21 cellular contexts compared by ENCODE assay signal in genomic region chr10:74575191-74575720, GRCh38.
A peak's percentile ranks its signal among the peaks of the same experiment; 100 is the strongest.
DNase-seq lines count a peak whose midpoint lies in the region; ATAC-seq, FAIRE-seq and TF ChIP-seq lines count a peak whose summit lies in the region.
"Had no signal": no experiment of that assay in that cellular context is flagged by ENCODE, and none has a peak within 500 bp of the region (broad histone marks: within the 10 kb centered on the region; RNA-seq: fewer than 3 reads in every experiment).

No MANE protein-coding gene starts in this region.

- H3K9ac ChIP-seq in Karpas-422 (ENCODE audit: low read length) (no peak overlapping the region), GM12878 (ENCODE audit: control insufficient read depth, insufficient read depth, low read length) (no peak overlapping the region)
- H3K9ac ChIP-seq: BLaER1 had no signal

- H3K36me3 Mint-ChIP-seq in GM23338 (ENCODE audit: low read depth), result peaks cover 40% of the 10 kb centered on the region
- no peaks in the 10 kb centered on the region for H3K36me3 Mint-ChIP-seq in Calu3 (ENCODE audit: insufficient read depth, unreplicated experiment)

- 95% methylated on average over 3 of the region's 3 CpGs for WGBS in GM12878 (ENCODE audit: insufficient coverage, insufficient replicate concordance, low lambda C conversion rate, missing lambda C conversion rate)

- no peak for FAIRE-seq in GM12878 (lab: Jason Lieb, UNC)
- FAIRE-seq: A549, GM12891 had no signal

- H3K4me1 ChIP-seq in GM23338 (ENCODE audit: insufficient read depth) (peaks cover 13% of the 10 kb centered on the region), Karpas-422 (ENCODE audit: low read length) (0 out of 2 replicates have a peak, but pooled peaks cover 2% of the 10 kb centered on the region), GM12878 (ENCODE audit: control insufficient read depth, insufficient read depth, low read length) (no peaks in the 10 kb centered on the region), right atrium auricular region (no peaks in the 10 kb centered on the region)
- H3K4me1 ChIP-seq: A549, BLaER1 had no signal

- H3K9me3 ChIP-seq in Karpas-422 (ENCODE audit: low read length), result no peaks in the 10 kb centered on the region
- peaks cover 3% of the 10 kb centered on the region; the same call in 2 of the 3 replicates for H3K9me3 ChIP-seq in GM12878 (replicated peaks; ENCODE audit: control insufficient read depth, insufficient read depth, low read length)
- no peaks in the 10 kb centered on the region for H3K9me3 ChIP-seq in right atrium auricular region
- H3K9me3 ChIP-seq: A549 had no signal

- DNase-seq in GM23338 (ENCODE audit: low spot score) (peak; percentile 45), Karpas-422 (no peak), GM12878 (ENCODE audit: low read depth, low spot score) (no peak), iPS-NIHi11 (ENCODE audit: low spot score) (peak; percentile 26), Calu3 (no peak), foreskin fibroblast (no peak), right atrium auricular region (ENCODE audit: low spot score) (no peak)
- DNase-seq: CD4-positive, alpha-beta memory T cell; IMR-90; NCI-H1436; NCI-H1930; NCI-H226; NCI-H524; NCI-H82; PC-3 had no signal

- H4K20me1 ChIP-seq in GM23338 (replicated peaks; ENCODE audit: insufficient read depth), result no peaks in the 10 kb centered on the region
- H4K20me1 ChIP-seq in Karpas-422 (ENCODE audit: insufficient read depth, low read depth, low read length), result no peaks in the 10 kb centered on the region
- H4K20me1 ChIP-seq in GM12878 (ENCODE audit: control insufficient read depth, insufficient read depth), result no peaks in the 10 kb centered on the region
- H4K20me1 ChIP-seq: BLaER1 had no signal

- no peak for TF ChIP-seq POLR2A in GM12878 (IDR thresholded peaks at IDR 0.05; ENCODE audit: low read depth, low read length)

- ATAC-seq in GM23338, result peak; percentile 95
- no peak for ATAC-seq in GM12878
- no peak for ATAC-seq in GM18867 (IDR thresholded peaks at IDR 0.05; ENCODE audit: unreplicated experiment)
- ATAC-seq: A549, HCT116, PC-3 had no signal

- CTCF ChIA-PET in GM12878 (lab: Yijun Ruan, JAX) (no interaction called here), Calu3 (lab: Charles Lee) (interaction anchor here (0.6 kb wide), 1 partner anchor 74 kb away, joined by 8 read pairs; no protein-coding TSS in a partner anchor)

- RAD21 ChIA-PET in GM12878 (lab: Charles Lee; ENCODE audit: unreplicated experiment), result no interaction called here

- H2AFZ ChIP-seq in GM23338 (no peak overlapping the region), Karpas-422 (ENCODE audit: low read length) (no peak overlapping the region), GM12878 (ENCODE audit: control insufficient read depth, low read depth, low read length) (no peak overlapping the region)

- H3K9me3 Mint-ChIP-seq in GM23338 (peaks cover 47% of the 10 kb centered on the region), Calu3 (ENCODE audit: low read depth, unreplicated experiment) (peaks cover 3% of the 10 kb centered on the region)

- no peak for TF ChIP-seq EP300 in GM12878 (IDR thresholded peaks at IDR 0.05; ENCODE audit: borderline replicate concordance in 1 of 2, control insufficient read depth in 1 of 2, low read depth in 2 of 2, low read length in 2 of 2)

- TSS peak; percentile 15 for BruUV-seq in GM12878 (replicated peaks; lab: Mats Ljungman, UMichigan)
- BruUV-seq in Calu3 (replicated peaks; lab: Mats Ljungman, UMichigan), result no TSS peak

- H3F3A ChIP-seq in GM23338 (replicated peaks; ENCODE audit: low read depth), result no peaks in the 10 kb centered on the region

- H3K4me2 ChIP-seq in GM23338 (peak overlapping the region; percentile 4; the same call in 1 of the 2 replicates), Karpas-422 (ENCODE audit: low read depth, low read length, poor library complexity, severe bottlenecking) (no peak overlapping the region), GM12878 (ENCODE audit: control insufficient read depth, insufficient read depth) (no peak overlapping the region)
- H3K4me2 ChIP-seq: A549, BLaER1 had no signal

- SMC1A ChIA-PET in GM12878 (lab: Charles Lee; ENCODE audit: uncharacterized antibody, unreplicated experiment), result no interaction called here

- H3K4me3 ChIP-seq in GM23338, result no peak overlapping the region
- H3K4me3 ChIP-seq in Karpas-422 (ENCODE audit: low read length), result no peak overlapping the region
- H3K4me3 ChIP-seq in GM12878, result no peak overlapping the region
- H3K4me3 ChIP-seq in foreskin fibroblast (ENCODE audit: low read depth in 1 of 2, low read length in 2 of 2), result no peak overlapping the region
- no peak overlapping the region for H3K4me3 ChIP-seq in right atrium auricular region
- H3K4me3 ChIP-seq: A549, BLaER1 had no signal

- H3K9me2 ChIP-seq in GM23338 (ENCODE audit: insufficient read depth) (no peaks in the 10 kb centered on the region), Karpas-422 (replicated peaks; ENCODE audit: insufficient read depth, low read length) (no peaks in the 10 kb centered on the region)

- peaks cover 19% of the 10 kb centered on the region for H3K4me1 Mint-ChIP-seq in GM23338
- no peaks in the 10 kb centered on the region for H3K4me1 Mint-ChIP-seq in Calu3 (ENCODE audit: low read depth, unreplicated experiment)

- H3K27me3 ChIP-seq in GM23338 (ENCODE audit: insufficient read depth) (no peaks in the 10 kb centered on the region), Karpas-422 (ENCODE audit: low read length) (no peaks in the 10 kb centered on the region), GM12878 (replicated peaks in 1 of 2; ENCODE audit: control insufficient read depth in 2 of 2, insufficient read depth in 2 of 2, low read length in 1 of 2) (no peaks in the 10 kb centered on the region), right atrium auricular region (no peaks in the 10 kb centered on the region)
- H3K27me3 ChIP-seq: BLaER1 had no signal

- intact Hi-C loops in GM12878 (cut with micrococcal nuclease; ENCODE audit: unreplicated experiment) (no loop called here), Calu3 (cut with micrococcal nuclease; ENCODE audit: unreplicated experiment) (no loop called here)

- H3K4me3 Mint-ChIP-seq in GM23338 (no peak overlapping the region), Calu3 (ENCODE audit: low read depth, unreplicated experiment) (no peak overlapping the region)

- in situ Hi-C loops in GM12878 (cut with MboI), result no loop called here

- no peak for TF ChIP-seq RAD21 in GM12878 (IDR thresholded peaks at IDR 0.05; ENCODE audit: insufficient read depth, low read depth, low read length)

- TF ChIP-seq CTCF in GM23338 (conservative IDR thresholded peaks at IDR 0.05; ENCODE audit: low read depth in 2 of 2), result no peak
- no peak for TF ChIP-seq CTCF in GM12878 (IDR thresholded peaks at IDR 0.05 in 2 of 3, conservative IDR thresholded peaks at IDR 0.05 in 1 of 3; ENCODE audit: control insufficient read depth in 2 of 3, extremely low read depth in 1 of 3, insufficient read depth in 1 of 3, low read depth in 3 of 3, low read length in 3 of 3)
- no peak for TF ChIP-seq CTCF in Calu3 (IDR thresholded peaks at IDR 0.05; ENCODE audit: unreplicated experiment)
- no peak for TF ChIP-seq CTCF in foreskin fibroblast (IDR thresholded peaks at IDR 0.05; ENCODE audit: low read depth, low read length)
- TF ChIP-seq CTCF in right atrium auricular region (IDR thresholded peaks at IDR 0.05), result no peak

- H3K27me3 Mint-ChIP-seq in GM23338 (ENCODE audit: insufficient read depth, low read depth, poor library complexity) (peaks cover 2% of the 10 kb centered on the region), Calu3 (ENCODE audit: unreplicated experiment) (no peaks in the 10 kb centered on the region)
- H3K27me3 Mint-ChIP-seq: CD4-positive, alpha-beta memory T cell had no signal

- POLR2A ChIA-PET in GM12878 (lab: Charles Lee), result no interaction called here

- H3K27ac Mint-ChIP-seq in GM23338 (no peak overlapping the region), Calu3 (ENCODE audit: unreplicated experiment) (no peak overlapping the region)

- H3K27ac ChIP-seq in GM23338 (ENCODE audit: low read depth) (no peak overlapping the region), Karpas-422 (ENCODE audit: low read length) (0 out of 2 replicates have a peak overlapping the region, but pooled peaks have one; percentile 1), GM12878 (ENCODE audit: control insufficient read depth, insufficient read depth) (no peak overlapping the region), right atrium auricular region (no peak overlapping the region)
- H3K27ac ChIP-seq: A549, BLaER1, RWPE1 had no signal

- H3K79me2 ChIP-seq in GM23338 (replicated peaks; ENCODE audit: insufficient read depth) (no peaks in the 10 kb centered on the region), Karpas-422 (ENCODE audit: low read length) (peaks cover 4% of the 10 kb centered on the region; the same call in 1 of the 2 replicates), GM12878 (ENCODE audit: control insufficient read depth, insufficient read depth, low read length) (no peaks in the 10 kb centered on the region)

- H3K36me3 ChIP-seq in GM23338 (ENCODE audit: insufficient read depth) (peaks cover 8% of the 10 kb centered on the region; the same call in 1 of the 2 replicates), Karpas-422 (ENCODE audit: insufficient read depth, low read length) (no peaks in the 10 kb centered on the region), GM12878 (ENCODE audit: control insufficient read depth in 2 of 2, insufficient read depth in 2 of 2, low read length in 1 of 2) (no peaks in the 10 kb centered on the region; a peak in 1 of 4 replicates), right atrium auricular region (no peaks in the 10 kb centered on the region)

TF ChIP-seq in GM23338, 12 proteins besides CTCF, POLR2A, EP300 and RAD21 (continues in another document):
- TF ChIP-seq, protein P1, sequence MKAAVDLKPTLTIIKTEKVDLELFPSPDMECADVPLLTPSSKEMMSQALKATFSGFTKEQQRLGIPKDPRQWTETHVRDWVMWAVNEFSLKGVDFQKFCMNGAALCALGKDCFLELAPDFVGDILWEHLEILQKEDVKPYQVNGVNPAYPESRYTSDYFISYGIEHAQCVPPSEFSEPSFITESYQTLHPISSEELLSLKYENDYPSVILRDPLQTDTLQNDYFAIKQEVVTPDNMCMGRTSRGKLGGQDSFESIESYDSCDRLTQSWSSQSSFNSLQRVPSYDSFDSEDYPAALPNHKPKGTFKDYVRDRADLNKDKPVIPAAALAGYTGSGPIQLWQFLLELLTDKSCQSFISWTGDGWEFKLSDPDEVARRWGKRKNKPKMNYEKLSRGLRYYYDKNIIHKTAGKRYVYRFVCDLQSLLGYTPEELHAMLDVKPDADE (IDR thresholded peaks at IDR 0.05), result no peak

Comparison
In these comparisons a context has a peak if more than half of its experiments do, and no peak if none do; other contexts are left out.
1. DNase-seq: peak in GM23338 (single experiment) and iPS-NIHi11 (single experiment); none in Karpas-422 (single experiment), GM12878 (single experiment), Calu3 (single experiment), foreskin fibroblast (0 of 2) and right atrium auricular region (single experiment).